ENCODE assay signal across 8 cellular contexts in genomic region chr11:66126064-66126463, GRCh38. TPM values are rescaled to one million over a fixed set of nuclear protein-coding genes. Genes with fewer than 3 reads are reported as not detected.
A peak's percentile ranks its signal among the peaks of the same experiment; 100 is the strongest.
DNase-seq lines count a peak whose midpoint lies in the region; ATAC-seq and TF ChIP-seq lines count a peak whose summit lies in the region.

No MANE protein-coding gene starts in this region.

- H3K4me1 ChIP-seq in HUES48 (ENCODE audit: control insufficient read depth, insufficient read depth, low read length) (peaks cover 35% of the 10 kb centered on the region), neutrophil (ENCODE audit: control insufficient read depth in 1 of 2, insufficient read depth in 1 of 2, low read depth in 1 of 2, low read length in 1 of 2) (peaks cover 22 to 26% of the 10 kb centered on the region in 2 experiments), colonic mucosa (peaks cover 3% of the 10 kb centered on the region)

- TF ChIP-seq CTCF in brain (conservative IDR thresholded peaks at IDR 0.05) (no peak), neutrophil (IDR thresholded peaks at IDR 0.05) (no peak), colonic mucosa (IDR thresholded peaks at IDR 0.05) (no peak), GM20000 (IDR thresholded peaks at IDR 0.05; ENCODE audit: extremely low read depth, missing control alignments) (no peak)

- H3K9ac ChIP-seq in HUES48 (ENCODE audit: low read depth, low read length) (no peak overlapping the region), colonic mucosa (ENCODE audit: low read depth in 2 of 2, low read length in 2 of 2) (no peak overlapping the region)

- peaks cover 35% of the 10 kb centered on the region for H3K4me1 Mint-ChIP-seq in brain

- intact Hi-C loops in colonic mucosa (cut with DNase I), result no loop called here

- peak overlapping the region in 4 of 5 experiments; percentile 28 to 88 (median 84) for H3K27ac Mint-ChIP-seq in brain

- no peaks in the 10 kb centered on the region for H3K36me3 Mint-ChIP-seq in brain

- ATAC-seq in GM18498 (IDR thresholded peaks at IDR 0.05; ENCODE audit: unreplicated experiment), result peak; percentile 61

- H3K9me3 ChIP-seq in HUES48 (ENCODE audit: control insufficient read depth, insufficient read depth, low read length) (no peaks in the 10 kb centered on the region), neutrophil (no peaks in the 10 kb centered on the region), colonic mucosa (no peaks in the 10 kb centered on the region)

- H3K27ac ChIP-seq in HUES48 (ENCODE audit: low read depth, low read length), result peak overlapping the region; percentile 66
- H3K27ac ChIP-seq in neutrophil, result peak overlapping the region; percentile 80
- H3K27ac ChIP-seq in colonic mucosa, result no peak overlapping the region

- H3K36me3 ChIP-seq in HUES48 (ENCODE audit: control insufficient read depth, insufficient read depth, low read length) (no peaks in the 10 kb centered on the region), neutrophil (no peaks in the 10 kb centered on the region), colonic mucosa (no peaks in the 10 kb centered on the region)

- no peak for DNase-seq in NCI-H187 treated with DMSO at 0.1 percent for 48 hours (lab: John Stamatoyannopoulos, UW)
- no peak for DNase-seq in colonic mucosa
- no peak for DNase-seq in GM20000 (ENCODE audit: low spot score)
- DNase-seq in NCI-H2171 (lab: John Stamatoyannopoulos, UW), result no peak

- H3K4me3 ChIP-seq in HUES48 (ENCODE audit: low read depth, low read length), result no peak overlapping the region
- H3K4me3 ChIP-seq in neutrophil (ENCODE audit: low read depth in 1 of 2, low read length in 1 of 2), result no peak overlapping the region
- no peak overlapping the region for H3K4me3 ChIP-seq in colonic mucosa

- no peaks in the 10 kb centered on the region for H3K27me3 ChIP-seq in HUES48 (ENCODE audit: control insufficient read depth, insufficient read depth, low read length)
- H3K27me3 ChIP-seq in neutrophil, result no peaks in the 10 kb centered on the region
- no peaks in the 10 kb centered on the region for H3K27me3 ChIP-seq in colonic mucosa

- no peak overlapping the region for H3K4me3 Mint-ChIP-seq in brain

- no peaks in the 10 kb centered on the region for H3K9me3 Mint-ChIP-seq in brain

- no peaks in the 10 kb centered on the region for H3K27me3 Mint-ChIP-seq in brain

RNA-seq across cellular contexts. Expression of gene PACS1, which starts 56.0 kb away (rescaled TPM):
- polyA plus RNA-seq in brain (ENCODE audit: insufficient read depth, low read depth, low replicate concordance), result 98.4 TPM
- total RNA-seq in colonic mucosa, result 10 to 100 TPM; 10.1 to 20.9 TPM
